In genomic region chr19:17309198-17309961, GRCh38 we compare ENCODE assay signal across 8 cellular contexts. TPM values are rescaled to one million over a fixed set of nuclear protein-coding genes. Genes with fewer than 3 reads are reported as not detected.
DNase-seq lines count a peak whose midpoint lies in the region; ATAC-seq and TF ChIP-seq lines count a peak whose summit lies in the region.

Gene DDA1 (plus strand): TSS chr19:17309563. CDS start chr19:17309655, 92 bp downstream.

- intact Hi-C loops in transverse colon (cut with DNase I; ENCODE audit: low total_unique reads), result no loop called here

- H3K27ac ChIP-seq in cardiac muscle cell (peak within 1 kb of the TSS; percentile 25), parathyroid adenoma (peak within 1 kb of the TSS; percentile 72), transverse colon (peak within 1 kb of the TSS; percentile 80 to 87 (median 85))

- no peak for TF ChIP-seq CTCF in cardiac muscle cell (IDR thresholded peaks at IDR 0.05; ENCODE audit: low read depth, low read length)
- no peak for TF ChIP-seq CTCF in parathyroid adenoma (IDR thresholded peaks at IDR 0.05)
- no peak for TF ChIP-seq CTCF in transverse colon (IDR thresholded peaks at IDR 0.05)

- H3K9me3 ChIP-seq in adipocyte (ENCODE audit: control insufficient read depth, low read length), result no peaks in the 10 kb centered on the region
- no peaks in the 10 kb centered on the region for H3K9me3 ChIP-seq in cardiac muscle cell (ENCODE audit: low read depth)
- no peaks in the 10 kb centered on the region for H3K9me3 ChIP-seq in parathyroid adenoma (ENCODE audit: control insufficient read depth, low read length)
- no peaks in the 10 kb centered on the region for H3K9me3 ChIP-seq in transverse colon

- in situ Hi-C loops in transverse colon (cut with MboI; ENCODE audit: low pct_ligation_motif_present in 1 of 4, low pct_unique_long_range_greater_than_20kb in 1 of 4, low sequenced_read_pairs in 3 of 4), result no loop called here

- H3K27me3 ChIP-seq in adipocyte (replicated peaks; ENCODE audit: control insufficient read depth, insufficient read depth, low read length), result no peaks in the 10 kb centered on the region
- no peaks in the 10 kb centered on the region for H3K27me3 ChIP-seq in cardiac muscle cell
- no peaks in the 10 kb centered on the region for H3K27me3 ChIP-seq in parathyroid adenoma (ENCODE audit: control insufficient read depth, insufficient read depth, low read length)
- H3K27me3 ChIP-seq in transverse colon, result no peaks in the 10 kb centered on the region

- H3K79me2 ChIP-seq in parathyroid adenoma, result peaks cover 20% of the 10 kb centered on the region

- ATAC-seq in HG02763 (IDR thresholded peaks at IDR 0.05; ENCODE audit: unreplicated experiment), result peak; percentile 60

- no peak for TF ChIP-seq EP300 in transverse colon (IDR thresholded peaks at IDR 0.05; ENCODE audit: low read depth)

- peak; percentile 48 for TF ChIP-seq POLR2A in GM10847 (IDR thresholded peaks at IDR 0.05; ENCODE audit: extremely low read depth, insufficient read length)
- peak; percentile 76 for TF ChIP-seq POLR2A in transverse colon (IDR thresholded peaks at IDR 0.05)

- peak within 1 kb of the TSS; percentile 97 for H3K9ac ChIP-seq in adipocyte (ENCODE audit: low read length)
- peak within 1 kb of the TSS; percentile 77 for H3K9ac ChIP-seq in parathyroid adenoma

- peak within 1 kb of the TSS; percentile 98 for H3K4me3 ChIP-seq in adipocyte (ENCODE audit: low read length)
- H3K4me3 ChIP-seq in cardiac muscle cell, result peak within 1 kb of the TSS; percentile 55
- peak within 1 kb of the TSS; percentile 93 for H3K4me3 ChIP-seq in parathyroid adenoma (ENCODE audit: low read depth, low read length)
- peak within 1 kb of the TSS; percentile 62 to 92 (median 80) for H3K4me3 ChIP-seq in transverse colon

- H3K36me3 ChIP-seq in adipocyte (ENCODE audit: control insufficient read depth, insufficient read depth, low read length, severe bottlenecking), result peaks cover 10% of the 10 kb centered on the region
- peaks cover 5% of the 10 kb centered on the region for H3K36me3 ChIP-seq in cardiac muscle cell
- H3K36me3 ChIP-seq in parathyroid adenoma (ENCODE audit: control insufficient read depth, insufficient read depth, low read length), result no peaks in the 10 kb centered on the region
- H3K36me3 ChIP-seq in transverse colon, result peaks cover 0 to 8% (median 3%) of the 10 kb centered on the region in 4 donors

- 0 to 1% methylated on average over 2 to 46 of the region's 46 CpGs for WGBS in transverse colon (ENCODE audit: low coverage in 1 of 2), 2 donors

- DNase-seq in NCI-H1436 (lab: John Stamatoyannopoulos, UW) (peak; percentile 99), T follicular helper cell (ENCODE audit: low read depth) (peak; percentile 99), adipocyte (ENCODE audit: low read depth) (peak; percentile 100), cardiac muscle cell (ENCODE audit: low read depth in 1 of 2, low spot score in 1 of 2) (peak; percentile 100), transverse colon (peak; percentile 100)

- peaks cover 43% of the 10 kb centered on the region for H3K4me1 ChIP-seq in adipocyte (ENCODE audit: control insufficient read depth, insufficient read depth, low read length)
- H3K4me1 ChIP-seq in cardiac muscle cell (ENCODE audit: low read depth), result peaks cover 5% of the 10 kb centered on the region
- H3K4me1 ChIP-seq in parathyroid adenoma, result peaks cover 9% of the 10 kb centered on the region
- H3K4me1 ChIP-seq in transverse colon, result peaks cover 27 to 57% (median 40%) of the 10 kb centered on the region in 4 donors

- H2AFZ ChIP-seq in parathyroid adenoma, result peak within 1 kb of the TSS; percentile 46

- peak within 1 kb of the TSS; percentile 94 for H3K4me2 ChIP-seq in parathyroid adenoma (ENCODE audit: low read length)

RNA-seq across cellular contexts. Expression of gene DDA1, which starts in this region (rescaled TPM):
- total RNA-seq in cardiac muscle cell (45.4 and 47.6 TPM in 2 replicates), transverse colon (10 to 100 TPM; 20.6 to 98.1 (median 22.0) TPM)
- polyA plus RNA-seq in cardiac muscle cell, result 53.3 and 55.2 TPM in 2 replicates

Comparison
In these comparisons a context has a peak if more than half of its experiments do, and no peak if none do; other contexts are left out.
1. Peak in every context shown above with its lines: DNase-seq, ATAC-seq, H3K4me3 ChIP-seq and H3K27ac ChIP-seq.
2. H3K27ac ChIP-seq: peak in every context shown above with its lines; median percentile 85 in transverse colon; 72 in parathyroid adenoma; 25 in cardiac muscle cell.